Comparison of ENCODE assay signal across 8 cellular contexts in genomic region chr13:77779461-77780272, GRCh38.
A peak's percentile ranks its signal among the peaks of the same experiment; 100 is the strongest.
DNase-seq lines count a peak whose midpoint lies in the region; ATAC-seq and TF ChIP-seq lines count a peak whose summit lies in the region.

No MANE protein-coding gene starts in this region.

- DNase-seq in NCI-H345 treated with DMSO at 0.1 percent for 48 hours (lab: John Stamatoyannopoulos, UW; ENCODE audit: unreplicated experiment) (peak; percentile 54), glutamatergic neuron (no peak), pulmonary artery endothelial cell (ENCODE audit: low read depth, low spot score) (peak; percentile 51), NCI-H226 (no peak)
- peak; percentile 58 for DNase-seq in activated CD8-positive, alpha-beta T cell treated with anti-CD3 and anti-CD28 coated beads, Interleukin-2, amount 10 ng/mL, durations not matched to agents 7 days and 5 days

- H3K27me3 ChIP-seq in DOHH2 (ENCODE audit: control insufficient read depth, low read length), result no peaks in the 10 kb centered on the region; the same call in 1 of the 2 replicates

- no peaks in the 10 kb centered on the region for H3K9me2 ChIP-seq in DOHH2 (replicated peaks; ENCODE audit: control insufficient read depth, low read length)

- no peaks in the 10 kb centered on the region for H3F3A ChIP-seq in DOHH2 (ENCODE audit: control insufficient read depth, insufficient read depth)

- CTCF ChIA-PET in activated CD8-positive, alpha-beta T cell treated with anti-CD3 and anti-CD28 coated beads, Interleukin-2, amount 10 ng/mL, durations not matched to agents 7 days and 5 days (lab: Charles Lee), result interaction anchor here (0.7 to 1.1 kb wide), 2 partner anchors 341 to 346 kb away, joined by 5 to 19 read pairs; no protein-coding TSS in a partner anchor

- H3K36me3 Mint-ChIP-seq in activated CD8-positive, alpha-beta T cell treated with anti-CD3 and anti-CD28 coated beads, Interleukin-2, amount 10 ng/mL, durations not matched to agents 7 days and 5 days (ENCODE audit: low read depth), result no peaks in the 10 kb centered on the region
- no peaks in the 10 kb centered on the region for H3K36me3 Mint-ChIP-seq in glutamatergic neuron (ENCODE audit: unreplicated experiment)

- no peaks in the 10 kb centered on the region for H3K36me3 ChIP-seq in DOHH2 (ENCODE audit: control insufficient read depth, low read length)

- no peaks in the 10 kb centered on the region for H3K27me3 Mint-ChIP-seq in activated CD8-positive, alpha-beta T cell treated with anti-CD3 and anti-CD28 coated beads, Interleukin-2, amount 10 ng/mL, durations not matched to agents 7 days and 5 days (ENCODE audit: low read depth)
- H3K27me3 Mint-ChIP-seq in glutamatergic neuron (ENCODE audit: unreplicated experiment), result peaks cover 2% of the 10 kb centered on the region

- POLR2A ChIA-PET in activated CD8-positive, alpha-beta T cell treated with anti-CD3 and anti-CD28 coated beads, Interleukin-2, amount 10 ng/mL, durations not matched to agents 7 days and 5 days (lab: Charles Lee), result interaction anchor here (0.6 kb wide), 1 partner anchor 89 kb away, joined by 3 read pairs; no protein-coding TSS in a partner anchor

- no peak overlapping the region for H3K4me2 ChIP-seq in DOHH2 (ENCODE audit: low read length)

- no peaks in the 10 kb centered on the region for H3K9me3 Mint-ChIP-seq in activated CD8-positive, alpha-beta T cell treated with anti-CD3 and anti-CD28 coated beads, Interleukin-2, amount 10 ng/mL, durations not matched to agents 7 days and 5 days (ENCODE audit: insufficient read depth)
- H3K9me3 Mint-ChIP-seq in glutamatergic neuron (ENCODE audit: unreplicated experiment), result no peaks in the 10 kb centered on the region

- no peaks in the 10 kb centered on the region for H3K9me3 ChIP-seq in DOHH2 (ENCODE audit: control insufficient read depth, insufficient read depth, low read length)

- H3K4me3 ChIP-seq in DOHH2 (ENCODE audit: low read length), result no peak overlapping the region

- H3K79me2 ChIP-seq in DOHH2 (ENCODE audit: control insufficient read depth, low read length), result no peaks in the 10 kb centered on the region

- no peak overlapping the region for H3K4me3 Mint-ChIP-seq in activated CD8-positive, alpha-beta T cell treated with anti-CD3 and anti-CD28 coated beads, Interleukin-2, amount 10 ng/mL, durations not matched to agents 7 days and 5 days
- no peak overlapping the region for H3K4me3 Mint-ChIP-seq in glutamatergic neuron (ENCODE audit: unreplicated experiment)

- H3K27ac ChIP-seq in DOHH2 (ENCODE audit: low read depth, low read length), result no peak overlapping the region

- H3K4me1 Mint-ChIP-seq in activated CD8-positive, alpha-beta T cell treated with anti-CD3 and anti-CD28 coated beads, Interleukin-2, amount 10 ng/mL, durations not matched to agents 7 days and 5 days (ENCODE audit: low read depth), result peaks cover 10% of the 10 kb centered on the region
- H3K4me1 Mint-ChIP-seq in glutamatergic neuron (ENCODE audit: low read depth, unreplicated experiment), result peaks cover 2% of the 10 kb centered on the region

- peak overlapping the region; percentile 0 for H3K27ac Mint-ChIP-seq in activated CD8-positive, alpha-beta T cell treated with anti-CD3 and anti-CD28 coated beads, Interleukin-2, amount 10 ng/mL, durations not matched to agents 7 days and 5 days
- H3K27ac Mint-ChIP-seq in glutamatergic neuron (ENCODE audit: unreplicated experiment), result no peak overlapping the region

- no peaks in the 10 kb centered on the region for H4K20me1 ChIP-seq in DOHH2 (ENCODE audit: control insufficient read depth, insufficient read depth, low read depth, low read length)

- ATAC-seq in GM19351 (IDR thresholded peaks at IDR 0.05; ENCODE audit: unreplicated experiment), result peak; percentile 86
- peak; percentile 74 for ATAC-seq in HG03342 (IDR thresholded peaks at IDR 0.05; ENCODE audit: unreplicated experiment)
- ATAC-seq in activated CD8-positive, alpha-beta T cell treated with anti-CD3 and anti-CD28 coated beads, Interleukin-2, amount 10 ng/mL, durations not matched to agents 7 days and 5 days, result peak; percentile 74

- H3K4me1 ChIP-seq in DOHH2 (ENCODE audit: control insufficient read depth, low read length), result no peaks in the 10 kb centered on the region

- TF ChIP-seq CTCF in DOHH2 (IDR thresholded peaks at IDR 0.05; ENCODE audit: low read depth, low read length, poor library complexity, severe bottlenecking) (peak; percentile 53), glutamatergic neuron (IDR thresholded peaks at IDR 0.05; ENCODE audit: partially characterized antibody, unreplicated experiment) (peak; percentile 76)

Comparison
In these comparisons a context has a peak if more than half of its experiments do, and no peak if none do; other contexts are left out.
1. DNase-seq: peak in NCI-H345 treated with DMSO at 0.1 percent for 48 hours (single experiment), activated CD8-positive, alpha-beta T cell treated with anti-CD3 and anti-CD28 coated beads, Interleukin-2, amount 10 ng/mL, durations not matched to agents 7 days and 5 days (single experiment) and pulmonary artery endothelial cell (single experiment); none in glutamatergic neuron (single experiment) and NCI-H226 (single experiment).
2. Peak in every context shown above with its lines, with median percentiles within 50 percentile points of each other: ATAC-seq.